ENCODE assay signal across 1 cellular context in genomic region chr16:19837331-19837943, GRCh38.
TF ChIP-seq lines count a peak whose summit lies in the region.

No MANE protein-coding gene starts in this region.

TF ChIP-seq in GM23338, 12 proteins besides CTCF, POLR2A, EP300 and RAD21:
- TF ChIP-seq ZNF114 (CRISPR knock-in tag; IDR thresholded peaks at IDR 0.05) = no peak
- no peak for TF ChIP-seq POLR2AphosphoS5 (IDR thresholded peaks at IDR 0.05; ENCODE audit: low read depth)
- TF ChIP-seq NANOG (IDR thresholded peaks at IDR 0.05; ENCODE audit: borderline replicate concordance) = no peak
- no peak for TF ChIP-seq ZNF462 (CRISPR knock-in tag; IDR thresholded peaks at IDR 0.05)
- TF ChIP-seq REST (IDR thresholded peaks at IDR 0.05; ENCODE audit: unreplicated experiment) = no peak
- no peak for TF ChIP-seq EZH2phosphoT487 (IDR thresholded peaks at IDR 0.05; ENCODE audit: unreplicated experiment)
- no peak for TF ChIP-seq ETS1 (IDR thresholded peaks at IDR 0.05)
- TF ChIP-seq EZH2 (IDR thresholded peaks at IDR 0.05; ENCODE audit: low read depth, unreplicated experiment) = no peak
- TF ChIP-seq JUNB (IDR thresholded peaks at IDR 0.05; ENCODE audit: unreplicated experiment) = no peak
- TF ChIP-seq STAT1 (IDR thresholded peaks at IDR 0.05; ENCODE audit: unreplicated experiment) = no peak
- no peak for TF ChIP-seq CREB1 (CRISPR knock-in tag; IDR thresholded peaks at IDR 0.05; ENCODE audit: low read depth)
- TF ChIP-seq ZNF331 (CRISPR knock-in tag; IDR thresholded peaks at IDR 0.05; ENCODE audit: low read depth) = no peak
